In the genomic region with DNA sequence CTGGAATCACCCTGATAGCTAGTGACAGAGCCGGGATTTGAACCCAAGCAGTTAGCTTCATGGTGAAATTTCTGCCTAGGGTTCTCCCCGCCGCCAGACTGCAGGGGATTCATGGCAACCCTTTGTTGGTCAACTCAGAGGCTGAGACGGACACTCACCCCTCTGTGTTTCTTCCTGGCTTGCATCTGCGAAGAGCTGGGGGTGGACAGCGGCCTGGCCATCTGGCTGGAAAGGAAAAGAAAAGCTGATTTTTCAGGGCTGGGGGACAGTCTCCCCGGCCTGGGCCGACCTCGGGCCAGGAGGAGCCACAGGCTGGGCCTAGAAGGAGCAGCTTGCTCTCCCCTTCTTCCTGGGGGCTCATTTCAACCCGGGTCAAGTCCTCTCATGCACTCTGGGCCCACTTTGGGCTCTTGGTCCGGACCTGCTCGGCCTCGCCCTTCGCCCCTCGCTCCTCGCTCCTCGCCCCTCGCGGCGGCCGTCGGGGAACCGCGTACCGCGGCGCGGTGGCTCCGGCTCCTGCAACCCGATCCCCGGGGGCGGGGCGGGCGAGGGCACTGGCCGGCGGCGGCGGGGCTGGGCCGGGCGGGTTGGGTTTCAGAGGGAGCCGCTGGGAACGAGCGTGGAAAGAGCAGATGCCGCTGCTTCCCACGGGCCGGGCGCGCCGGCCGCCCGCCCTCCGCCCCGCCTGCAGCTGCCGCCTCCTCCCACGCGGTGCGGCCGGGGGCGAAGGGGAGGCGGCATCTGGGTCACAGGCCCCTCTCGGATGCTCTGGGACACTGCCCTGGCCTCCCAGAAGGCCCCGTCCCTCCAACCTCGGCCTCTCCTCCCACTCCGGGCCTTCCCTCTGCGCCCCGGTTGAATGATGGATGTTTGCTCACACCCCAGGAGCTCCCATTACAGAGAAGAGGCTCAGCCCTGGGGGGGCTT, we compare ENCODE assay signal across 9 cellular contexts. TPM values are rescaled to one million over a fixed set of nuclear protein-coding genes. Genes with fewer than 3 reads are reported as not detected.
DNase-seq lines count a peak whose midpoint lies in the region; ATAC-seq, FAIRE-seq and TF ChIP-seq lines count a peak whose summit lies in the region.
"Had no signal": no experiment of that assay in that cellular context is flagged by ENCODE, and none has a peak within 500 bp of the region (broad histone marks: within the 10 kb centered on the region; RNA-seq: fewer than 3 reads in every experiment).

No MANE protein-coding gene starts in this region.

- DNase-seq in choroid plexus epithelial cell (ENCODE audit: low read depth), result peak; percentile 72
- DNase-seq in kidney, result peak; percentile 87
- DNase-seq in NCI-H774 (lab: John Stamatoyannopoulos, UW), result no peak
- no peak for DNase-seq in HuH-7.5 (ENCODE audit: low spot score)
- DNase-seq: Kasumi-1 had no signal

- no peak for ATAC-seq in HG03139 (IDR thresholded peaks at IDR 0.05; ENCODE audit: unreplicated experiment)
- ATAC-seq in GM19328 (IDR thresholded peaks at IDR 0.05; ENCODE audit: unreplicated experiment), result no peak

- peaks cover 75% of the 10 kb centered on the region for H3K27me3 ChIP-seq in HUES48 (ENCODE audit: control insufficient read depth, insufficient read depth, low read length)
- H3K27me3 ChIP-seq in subcutaneous abdominal adipose tissue (ENCODE audit: control insufficient read depth in 5 of 5, insufficient read depth in 4 of 5, low read length in 5 of 5), result peaks cover 0 to 28% (median 11%) of the 10 kb centered on the region in 5 donors

- no peak overlapping the region for H3K9ac ChIP-seq in HUES48 (ENCODE audit: low read depth, low read length)
- H3K9ac ChIP-seq in kidney (ENCODE audit: low read length in 2 of 2), result no peak overlapping the region
- H3K9ac ChIP-seq in subcutaneous abdominal adipose tissue (ENCODE audit: low read length in 5 of 5), result no peak overlapping the region

- H3K36me3 ChIP-seq in HUES48 (ENCODE audit: control insufficient read depth, insufficient read depth, low read length) (0 out of 2 replicates have a peak, but pooled peaks cover 3% of the 10 kb centered on the region), kidney (ENCODE audit: control insufficient read depth in 1 of 2, insufficient read depth in 2 of 2, low read length in 2 of 2) (no peaks in the 10 kb centered on the region), subcutaneous abdominal adipose tissue (ENCODE audit: control insufficient read depth in 5 of 5, insufficient read depth in 5 of 5, low read length in 5 of 5) (peaks cover 0 to 6% (median 0%) of the 10 kb centered on the region in 5 donors)

- TF ChIP-seq CTCF in choroid plexus epithelial cell (conservative IDR thresholded peaks at IDR 0.05; ENCODE audit: low read depth, low read length), result no peak
- no peak for TF ChIP-seq CTCF in kidney (IDR thresholded peaks at IDR 0.05; ENCODE audit: borderline replicate concordance, extremely low read depth, insufficient read depth)

- no peak for FAIRE-seq in kidney (lab: Jason Lieb, UNC)

- peak overlapping the region; percentile 38 for H3K4me3 ChIP-seq in HUES48 (ENCODE audit: low read depth, low read length)
- H3K4me3 ChIP-seq in choroid plexus epithelial cell (ENCODE audit: low read depth, low read length), result peak overlapping the region; percentile 22
- no peak overlapping the region for H3K4me3 ChIP-seq in kidney (ENCODE audit: low read length in 2 of 2)
- H3K4me3 ChIP-seq in subcutaneous abdominal adipose tissue (ENCODE audit: low read depth in 1 of 5, low read length in 5 of 5), result peak overlapping the region in 3 of 5 donors; percentile 4 to 35 (median 22)

- H3K27ac ChIP-seq in HUES48 (ENCODE audit: low read depth, low read length) (no peak overlapping the region), kidney (ENCODE audit: low read depth in 2 of 2, low read length in 2 of 2) (peak overlapping the region in 1 of 2 donors; percentile 42), subcutaneous abdominal adipose tissue (ENCODE audit: low read depth, low read length) (no peak overlapping the region)

- H3K4me1 ChIP-seq in HUES48 (ENCODE audit: control insufficient read depth, insufficient read depth, low read length) (peaks cover 14% of the 10 kb centered on the region), kidney (ENCODE audit: control insufficient read depth in 1 of 2, insufficient read depth in 1 of 2, low read depth in 1 of 2, low read length in 2 of 2) (no peaks in the 10 kb centered on the region), subcutaneous abdominal adipose tissue (ENCODE audit: control insufficient read depth in 5 of 5, insufficient read depth in 5 of 5, low read length in 5 of 5) (peaks cover 0 to 14% (median 7%) of the 10 kb centered on the region in 5 donors)

- intact Hi-C loops in kidney (cut with DNase I), result no loop called here

- H3K9me3 ChIP-seq in HUES48 (ENCODE audit: control insufficient read depth, insufficient read depth, low read length) (no peaks in the 10 kb centered on the region), kidney (ENCODE audit: control insufficient read depth in 1 of 2, low read length in 2 of 2) (no peaks in the 10 kb centered on the region), subcutaneous abdominal adipose tissue (ENCODE audit: control insufficient read depth in 5 of 5, low read length in 5 of 5) (no peaks in the 10 kb centered on the region)

RNA-seq across cellular contexts. Expression of gene HEYL, which starts 6.7 kb away (rescaled TPM):
- total RNA-seq in kidney, result 32.8 TPM
- polyA plus RNA-seq in kidney (ENCODE audit: insufficient read depth, low read depth, low replicate concordance), result 7.2 TPM

RNA-seq across cellular contexts. Expression of gene NT5C1A, which starts 39.2 kb away (rescaled TPM):
- 2.0 TPM for total RNA-seq in kidney
- polyA plus RNA-seq in kidney (ENCODE audit: insufficient read depth, low read depth, low replicate concordance), result 0.62 TPM

RNA-seq across cellular contexts. Expression of gene PABPC4, which starts 56.2 kb away (rescaled TPM):
- total RNA-seq in kidney, result 168 TPM
- polyA plus RNA-seq in kidney (ENCODE audit: insufficient read depth, low read depth, low replicate concordance), result 60.5 TPM

RNA-seq across cellular contexts. Expression of gene HPCAL4, which starts 58.5 kb away (rescaled TPM):
- total RNA-seq in kidney, result 5.2 TPM
- 3.9 TPM for polyA plus RNA-seq in kidney (ENCODE audit: insufficient read depth, low read depth, low replicate concordance)

Comparison
In these comparisons a context has a peak if more than half of its experiments do, and no peak if none do; other contexts are left out.
1. H3K4me3 ChIP-seq: peak in HUES48 (single experiment), choroid plexus epithelial cell (single experiment) and subcutaneous abdominal adipose tissue (3 of 5); none in kidney (0 of 2).
2. DNase-seq: peak in choroid plexus epithelial cell (single experiment) and kidney (single experiment); none in NCI-H774 (single experiment) and HuH-7.5 (single experiment).